ENCODE assay signal across 11 cellular contexts in the genomic region with DNA sequence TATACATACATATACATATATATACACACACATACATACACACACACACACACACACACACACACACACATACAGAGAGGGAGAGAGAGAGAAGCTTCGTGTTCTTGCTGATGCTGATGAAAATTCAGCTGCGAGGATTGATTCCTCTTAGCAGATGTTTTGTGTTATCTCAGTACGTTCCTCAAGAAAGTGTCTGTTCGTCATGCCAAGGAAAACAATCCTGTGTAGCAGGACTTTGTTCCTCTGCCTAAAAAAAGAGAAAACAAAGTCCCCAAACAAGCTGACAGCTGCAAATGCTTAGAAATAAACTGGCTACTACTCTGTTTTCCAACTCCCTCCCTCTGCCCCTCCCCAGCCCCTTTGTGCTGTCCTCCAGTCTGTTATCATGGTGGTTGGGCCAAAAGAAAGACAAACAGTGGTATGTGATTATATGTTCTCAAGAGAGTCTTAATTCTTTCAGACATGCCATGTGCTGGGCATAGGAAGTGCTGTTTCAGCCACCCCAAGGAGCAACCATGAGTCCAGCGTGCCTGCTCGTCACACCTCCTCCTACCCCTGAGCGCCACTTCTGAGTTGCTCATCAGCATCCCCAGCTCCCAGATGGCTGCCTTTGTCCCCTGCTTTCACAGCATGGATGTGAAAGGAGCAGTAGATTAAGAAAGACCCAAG.
DNase-seq lines count a peak whose midpoint lies in the region; ATAC-seq and TF ChIP-seq lines count a peak whose summit lies in the region.
"Had no signal": no experiment of that assay in that cellular context is flagged by ENCODE, and none has a peak within 500 bp of the region (broad histone marks: within the 10 kb centered on the region; RNA-seq: fewer than 3 reads in every experiment).

No MANE protein-coding gene starts in this region.

- DNase-seq in H9, result no peak
- DNase-seq in coronary artery (ENCODE audit: low spot score), result no peak
- DNase-seq in medulla oblongata (ENCODE audit: extremely low spot score), result peak; percentile 71
- DNase-seq in stomach, result no peak
- no peak for DNase-seq in RWPE1 (ENCODE audit: low spot score)
- no peak for DNase-seq in NCI-H345 (lab: John Stamatoyannopoulos, UW)
- no peak for DNase-seq in activated gamma-delta T cell (lab: John Stamatoyannopoulos, UW)
- DNase-seq: activated naive CD4-positive, alpha-beta T cell; NCI-H2029 had no signal

- no peaks in the 10 kb centered on the region for H3K23me2 ChIP-seq in H9 (ENCODE audit: insufficient read length, low read depth, low read length, poor library complexity, severe bottlenecking)

- TF ChIP-seq CTCF in H9 (conservative IDR thresholded peaks at IDR 0.05), result no peak
- TF ChIP-seq CTCF in coronary artery (IDR thresholded peaks at IDR 0.05), result no peak
- no peak for TF ChIP-seq CTCF in stomach (IDR thresholded peaks at IDR 0.05)
- no peak for TF ChIP-seq CTCF in RWPE1 (conservative IDR thresholded peaks at IDR 0.05; ENCODE audit: low read depth)

- no peak for TF ChIP-seq POLR2A in stomach (IDR thresholded peaks at IDR 0.05)

- H3K36me3 Mint-ChIP-seq in H9 (ENCODE audit: insufficient read depth in 1 of 3, low read depth in 3 of 3), result peaks cover 0 to 6% (median 0%) of the 10 kb centered on the region in 3 experiments; a peak in 3 of 7 replicates
- H3K36me3 Mint-ChIP-seq: stimulated activated effector memory CD8-positive, alpha-beta T cell treated with anti-CD3 and anti-CD28 coated beads, Interleukin-12 subunit alpha, Interleukin-12 subunit beta, amount 100 ng/mL, for 72 hours had no signal

- POLR2A ChIA-PET in RWPE1 (lab: Yijun Ruan, JAX; ENCODE audit: low non-redundant PET), result no interaction called here

- no peak overlapping the region for H3K56ac ChIP-seq in H9 (ENCODE audit: insufficient read length, low read depth, low read length)

- H3K9me3 ChIP-seq in H9 (ENCODE audit: control insufficient read depth, low read depth, low read length) (no peaks in the 10 kb centered on the region), stomach (no peaks in the 10 kb centered on the region)

- no peak overlapping the region for H2AFZ ChIP-seq in H9 (ENCODE audit: low read length)

- CTCF ChIA-PET in RWPE1 (lab: Yijun Ruan, JAX), result no interaction called here

- no peaks in the 10 kb centered on the region for H3K36me3 ChIP-seq in stomach

- no peak overlapping the region for H4K5ac ChIP-seq in H9 (ENCODE audit: insufficient read length, low read depth, low read length)

- H3K27me3 ChIP-seq in H9 (ENCODE audit: insufficient read depth, low read length), result no peaks in the 10 kb centered on the region
- H3K27me3 ChIP-seq in stomach, result no peaks in the 10 kb centered on the region

- H2BK12ac ChIP-seq in H9 (ENCODE audit: insufficient read length, low read depth, low read length), result no peak overlapping the region

- no peak overlapping the region; a peak in 1 of 5 replicates for H3K4me3 Mint-ChIP-seq in H9
- H3K4me3 Mint-ChIP-seq: stimulated activated effector memory CD8-positive, alpha-beta T cell treated with anti-CD3 and anti-CD28 coated beads, Interleukin-12 subunit alpha, Interleukin-12 subunit beta, amount 100 ng/mL, for 72 hours had no signal

- peaks cover 62 to 64% of the 10 kb centered on the region in 2 experiments for H3K4me1 Mint-ChIP-seq in H9

- H3K4me1 ChIP-seq in H9 (ENCODE audit: insufficient read depth, low read length) (peaks cover 29% of the 10 kb centered on the region), stomach (peaks cover 27 to 84% (median 68%) of the 10 kb centered on the region in 4 donors)

- H2BK5ac ChIP-seq in H9 (ENCODE audit: insufficient read length, low read length), result no peak overlapping the region

- H3K9ac ChIP-seq in H9 (ENCODE audit: extremely low read depth, insufficient read length, low read length), result no peak overlapping the region

- peak overlapping the region in 2 of 3 experiments; percentile 88 to 98; a peak in 5 of 7 replicates for H3K27ac Mint-ChIP-seq in H9
- H3K27ac Mint-ChIP-seq: stimulated activated effector memory CD8-positive, alpha-beta T cell treated with anti-CD3 and anti-CD28 coated beads, Interleukin-12 subunit alpha, Interleukin-12 subunit beta, amount 100 ng/mL, for 72 hours had no signal

- no peak overlapping the region for H2BK120ac ChIP-seq in H9 (ENCODE audit: low read depth, low read length, poor library complexity, severe bottlenecking)

- H4K91ac ChIP-seq in H9 (ENCODE audit: insufficient read length, low read depth, low read length), result no peak overlapping the region

- H3K4me3 ChIP-seq in coronary artery (peak overlapping the region; percentile 22), stomach (no peak overlapping the region)

- WGBS in H9 (ENCODE audit: extremely low coverage, insufficient read length, low lambda C conversion rate), result no CpG with 5 or more reads among the region's 7 CpGs
- 31 to 58% (median 35%) methylated on average over 7 of the region's 7 CpGs for WGBS in stomach, 5 donors

- no peaks in the 10 kb centered on the region for H4K20me1 ChIP-seq in H9 (ENCODE audit: control insufficient read depth, insufficient read depth, insufficient read length)

- ATAC-seq in GM21619 (IDR thresholded peaks at IDR 0.05; ENCODE audit: unreplicated experiment), result no peak
- ATAC-seq: stimulated activated effector memory CD8-positive, alpha-beta T cell treated with anti-CD3 and anti-CD28 coated beads, Interleukin-12 subunit alpha, Interleukin-12 subunit beta, amount 100 ng/mL, for 72 hours had no signal

- no peak for TF ChIP-seq EP300 in stomach (IDR thresholded peaks at IDR 0.05)

- no peak overlapping the region for H3K4me2 ChIP-seq in H9 (ENCODE audit: insufficient read depth, insufficient read length, low read length)

- H3K27ac ChIP-seq in H9 (ENCODE audit: insufficient read length, low read depth, low read length), result peak overlapping the region; percentile 91
- H3K27ac ChIP-seq in coronary artery, result peak overlapping the region in 1 of 2 donors; percentile 23
- peak overlapping the region in 4 of 5 donors; percentile 14 to 61 (median 48) for H3K27ac ChIP-seq in stomach
- no peak overlapping the region for H3K27ac ChIP-seq in RWPE1

- no peak overlapping the region for H3K23ac ChIP-seq in H9 (ENCODE audit: insufficient read length, low read depth, low read length)

- H2AK5ac ChIP-seq in H9 (ENCODE audit: insufficient read length, low read length), result no peak overlapping the region

- no peak overlapping the region for H3K4ac ChIP-seq in H9 (ENCODE audit: low read depth, low read length)

- no peak overlapping the region for H3K14ac ChIP-seq in H9 (ENCODE audit: insufficient read depth, low read length)

- no peak overlapping the region for H2BK20ac ChIP-seq in H9 (ENCODE audit: low read depth, low read length, poor library complexity, severe bottlenecking)

- no peaks in the 10 kb centered on the region for H3K79me1 ChIP-seq in H9 (ENCODE audit: insufficient read depth, low read depth, low read length, poor library complexity, severe bottlenecking)

- no peaks in the 10 kb centered on the region for H3K79me2 ChIP-seq in H9 (ENCODE audit: insufficient read depth, low read length)

- H3K27me3 Mint-ChIP-seq in H9 (ENCODE audit: low read depth), result no peaks in the 10 kb centered on the region

- H3K9me3 Mint-ChIP-seq in H9, result no peaks in the 10 kb centered on the region
- H3K9me3 Mint-ChIP-seq: stimulated activated effector memory CD8-positive, alpha-beta T cell treated with anti-CD3 and anti-CD28 coated beads, Interleukin-12 subunit alpha, Interleukin-12 subunit beta, amount 100 ng/mL, for 72 hours had no signal

- intact Hi-C loops in stomach (cut with DNase I; ENCODE audit: low total_unique reads), result no loop called here

- no peak overlapping the region for H4K8ac ChIP-seq in H9 (replicated peaks; ENCODE audit: insufficient read length, low read depth, low read length)

- H3K18ac ChIP-seq in H9 (ENCODE audit: insufficient read length, low read depth, low read length), result no peak overlapping the region

- H3T11ph ChIP-seq in H9 (ENCODE audit: low read length), result no peak overlapping the region

- H2BK15ac ChIP-seq in H9 (ENCODE audit: low read depth, low read length), result no peak overlapping the region
